In genomic region chr10:2745666-2746065, GRCh38 we compare ENCODE assay signal across 27 cellular contexts.
"Had no signal": no experiment of that assay in that cellular context is flagged by ENCODE, and none has a peak within 500 bp of the region (broad histone marks: within the 10 kb centered on the region; RNA-seq: fewer than 3 reads in every experiment).

No MANE protein-coding gene starts in this region.

- H3K79me2 ChIP-seq: parathyroid adenoma had no signal

- H3K9me3 ChIP-seq: neutrophil, ovary, pancreas, prostate gland, psoas muscle, right atrium auricular region, right lobe of liver, sigmoid colon, spleen had no signal

- H3K4me3 ChIP-seq: neural progenitor cell, ovary, pancreas, prostate gland, right lobe of liver, skin epidermis, smooth muscle cell had no signal

- DNase-seq: naive thymus-derived CD4-positive, alpha-beta T cell; naive thymus-derived CD8-positive, alpha-beta T cell; natural killer cell; nephron progenitor cell; nucleus accumbens; occipital lobe; ovary; pancreas; posterior cingulate gyrus; psoas muscle; retina; right cardiac atrium; right lobe of liver; sigmoid colon; small intestine; spleen; stimulated activated CD4-positive, alpha-beta T cell treated with anti-CD3 and anti-CD28 coated beads, Interleukin-12 subunit alpha, Interleukin-12 subunit beta, amount 100 ng/mL, for 4 hours; stimulated activated CD4-positive, alpha-beta T cell treated with anti-CD3 and anti-CD28 coated beads, Interleukin-15, amount 100 ng/mL, for 24 hours; stimulated activated CD4-positive, alpha-beta T cell treated with anti-CD3 and anti-CD28 coated beads, Interleukin-1b, Interleukin-23, amount 100 ng/mL, for 48 hours; stimulated activated CD4-positive, alpha-beta T cell treated with anti-CD3 and anti-CD28 coated beads, Interleukin-2, amount 100 ng/mL, for 24 hours had no signal

- H3K27ac ChIP-seq: neural progenitor cell, neutrophil, ovary, pancreas, parathyroid adenoma, prostate gland, psoas muscle, right atrium auricular region, right lobe of liver, sigmoid colon, skin epidermis, spleen had no signal

- H2AFZ ChIP-seq: neural progenitor cell, parathyroid adenoma had no signal

- H3K9ac ChIP-seq: neural progenitor cell, parathyroid adenoma had no signal

- H3K36me3 ChIP-seq: neural progenitor cell, neutrophil, ovary, pancreas, prostate gland, right atrium auricular region, right lobe of liver, sigmoid colon, spleen had no signal

- H3K27me3 ChIP-seq: neural progenitor cell, neutrophil, ovary, right atrium auricular region, right lobe of liver, sigmoid colon had no signal

- H3K4me2 ChIP-seq: neural progenitor cell, smooth muscle cell had no signal
